In the genomic region with DNA sequence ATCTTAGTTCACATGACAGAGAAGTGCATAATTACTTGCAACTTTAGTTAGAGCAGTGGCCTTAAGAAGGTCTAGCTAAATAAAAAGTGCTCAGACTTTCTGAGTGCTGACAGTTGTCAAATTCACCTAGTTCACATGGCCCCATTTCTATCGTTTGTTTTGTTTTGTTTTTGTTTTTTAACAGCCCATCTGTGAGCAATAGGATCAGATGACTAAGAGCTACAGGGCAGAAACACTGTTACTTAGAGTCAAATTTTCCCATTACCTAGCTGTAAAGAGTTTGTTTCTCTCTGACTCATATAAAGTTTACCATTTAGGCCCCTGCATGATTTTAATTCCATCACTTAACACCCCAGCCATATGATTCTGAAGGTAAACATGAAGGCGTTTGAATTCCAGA, we compare ENCODE assay signal across 14 cellular contexts. TPM values are rescaled to one million over a fixed set of nuclear protein-coding genes. Genes with fewer than 3 reads are reported as not detected.
DNase-seq lines count a peak whose midpoint lies in the region; ATAC-seq, FAIRE-seq and TF ChIP-seq lines count a peak whose summit lies in the region.
"Had no signal": no experiment of that assay in that cellular context is flagged by ENCODE, and none has a peak within 500 bp of the region (broad histone marks: within the 10 kb centered on the region; RNA-seq: fewer than 3 reads in every experiment).

No MANE protein-coding gene starts in this region.

- no peak overlapping the region for H3K4me3 ChIP-seq in heart left ventricle
- no peak overlapping the region for H3K4me3 ChIP-seq in astrocyte (ENCODE audit: insufficient read depth, low read depth, low read length)
- H3K4me3 ChIP-seq in uterus: no peak overlapping the region

- H3K4me2 ChIP-seq in astrocyte (ENCODE audit: low read length): peak overlapping the region; percentile 24

- peaks cover 59% of the 10 kb centered on the region for H3K4me1 Mint-ChIP-seq in astrocyte (ENCODE audit: low read depth, unreplicated experiment)
- no peaks in the 10 kb centered on the region for H3K4me1 Mint-ChIP-seq in naive thymus-derived CD8-positive, alpha-beta T cell
- no peaks in the 10 kb centered on the region for H3K4me1 Mint-ChIP-seq in activated naive CD4-positive, alpha-beta T cell treated with anti-CD3 and anti-CD28 coated beads, Interleukin-2, amount 10 ng/mL, durations not matched to agents 7 days and 5 days
- H3K4me1 Mint-ChIP-seq: activated CD4-positive, alpha-beta T cell treated with anti-CD3 and anti-CD28 coated beads, Interleukin-2, amount 10 ng/mL, durations not matched to agents 7 days and 5 days had no signal

- H3K27me3 Mint-ChIP-seq in astrocyte (ENCODE audit: low read depth, unreplicated experiment): no peaks in the 10 kb centered on the region
- peaks cover 7 to 66% (median 21%) of the 10 kb centered on the region in 5 donors for H3K27me3 Mint-ChIP-seq in naive thymus-derived CD8-positive, alpha-beta T cell
- peaks cover 8% of the 10 kb centered on the region for H3K27me3 Mint-ChIP-seq in activated naive CD4-positive, alpha-beta T cell treated with anti-CD3 and anti-CD28 coated beads, Interleukin-2, amount 10 ng/mL, durations not matched to agents 7 days and 5 days

- intact Hi-C loops in heart left ventricle (cut with DNase I) (no loop called here), Right ventricle myocardium superior (cut with DNase I) (no loop called here), uterus (cut with DNase I; ENCODE audit: low total_unique reads) (no loop called here)

- WGBS in heart left ventricle, 4 donors: 48 to 55% (median 50%) methylated on average over 2 of the region's 2 CpGs

- H3K27me3 ChIP-seq in heart left ventricle (no peaks in the 10 kb centered on the region), astrocyte (ENCODE audit: insufficient read depth, low read length) (no peaks in the 10 kb centered on the region), uterus (no peaks in the 10 kb centered on the region)

- peak overlapping the region; percentile 75 for H3K27ac Mint-ChIP-seq in astrocyte (ENCODE audit: unreplicated experiment)
- H3K27ac Mint-ChIP-seq in naive thymus-derived CD8-positive, alpha-beta T cell: no peak overlapping the region
- H3K27ac Mint-ChIP-seq in activated naive CD4-positive, alpha-beta T cell treated with anti-CD3 and anti-CD28 coated beads, Interleukin-2, amount 10 ng/mL, durations not matched to agents 7 days and 5 days: no peak overlapping the region
- H3K27ac Mint-ChIP-seq: activated CD4-positive, alpha-beta T cell treated with anti-CD3 and anti-CD28 coated beads, Interleukin-2, amount 10 ng/mL, durations not matched to agents 7 days and 5 days; activated naive CD4-positive, alpha-beta T cell treated with anti-CD3 and anti-CD28 coated beads for 36 hours; nephron progenitor cell had no signal

- no peak for DNase-seq in heart left ventricle
- DNase-seq in Right ventricle myocardium superior: no peak
- DNase-seq in astrocyte (ENCODE audit: low read depth): peak; percentile 62
- peak; percentile 13 for DNase-seq in kidney glomerular epithelial cell (lab: John Stamatoyannopoulos, UW)
- DNase-seq in uterus: no peak
- DNase-seq in naive thymus-derived CD8-positive, alpha-beta T cell: no peak
- no peak for DNase-seq in frontal cortex (ENCODE audit: low spot score in 2 of 2)
- no peak for DNase-seq in activated naive CD4-positive, alpha-beta T cell treated with anti-CD3 and anti-CD28 coated beads, Interleukin-2, amount 10 ng/mL, durations not matched to agents 7 days and 5 days
- DNase-seq: activated CD4-positive, alpha-beta T cell treated with anti-CD3 and anti-CD28 coated beads, Interleukin-2, amount 10 ng/mL, durations not matched to agents 7 days and 5 days; activated naive CD4-positive, alpha-beta T cell treated with anti-CD3 and anti-CD28 coated beads for 36 hours; effector memory CD4-positive, alpha-beta T cell; NCI-H1092 treated with DMSO at 0.1 percent for 48 hours; NCI-H774; nephron progenitor cell had no signal

- POLR2A ChIA-PET in naive thymus-derived CD8-positive, alpha-beta T cell (lab: Charles Lee): no interaction called here

- peak overlapping the region; percentile 50 for H3K9ac ChIP-seq in astrocyte (ENCODE audit: low read length)

- ATAC-seq in heart left ventricle (no peak), Right ventricle myocardium superior (ENCODE audit: poor library complexity) (no peak)
- no peak for ATAC-seq in naive thymus-derived CD8-positive, alpha-beta T cell

- H3K27ac ChIP-seq in heart left ventricle: peak overlapping the region in 7 of 12 donors; percentile 5 to 74 (median 50)
- H3K27ac ChIP-seq in astrocyte (ENCODE audit: low read depth, low read length): peak overlapping the region; percentile 77
- H3K27ac ChIP-seq in uterus: peak overlapping the region; percentile 7 to 28

- no peak for TF ChIP-seq CTCF in heart left ventricle (IDR thresholded peaks at IDR 0.05)
- TF ChIP-seq CTCF in astrocyte (IDR thresholded peaks at IDR 0.05; ENCODE audit: insufficient read depth, low read depth, low read length): no peak
- no peak for TF ChIP-seq CTCF in uterus (IDR thresholded peaks at IDR 0.05)

- H3K4me1 ChIP-seq in heart left ventricle (peaks cover 12 to 98% (median 83%) of the 10 kb centered on the region in 12 donors), astrocyte (ENCODE audit: insufficient read depth, low read length) (peaks cover 35% of the 10 kb centered on the region), uterus (no peaks in the 10 kb centered on the region)

- no peak for FAIRE-seq in astrocyte (lab: Jason Lieb, UNC)
- FAIRE-seq in frontal cortex (lab: Jason Lieb, UNC): no peak

- peaks cover 0 to 85% (median 9%) of the 10 kb centered on the region in 9 donors for H3K36me3 ChIP-seq in heart left ventricle
- peaks cover 38% of the 10 kb centered on the region for H3K36me3 ChIP-seq in astrocyte (ENCODE audit: insufficient read depth, low read length)
- H3K36me3 ChIP-seq in uterus: no peaks in the 10 kb centered on the region

- no peaks in the 10 kb centered on the region for H3K9me3 Mint-ChIP-seq in astrocyte (ENCODE audit: unreplicated experiment)
- peaks cover 0 to 9% (median 3%) of the 10 kb centered on the region in 9 donors for H3K9me3 Mint-ChIP-seq in naive thymus-derived CD8-positive, alpha-beta T cell
- no peaks in the 10 kb centered on the region for H3K9me3 Mint-ChIP-seq in activated naive CD4-positive, alpha-beta T cell treated with anti-CD3 and anti-CD28 coated beads, Interleukin-2, amount 10 ng/mL, durations not matched to agents 7 days and 5 days
- H3K9me3 Mint-ChIP-seq: activated CD4-positive, alpha-beta T cell treated with anti-CD3 and anti-CD28 coated beads, Interleukin-2, amount 10 ng/mL, durations not matched to agents 7 days and 5 days had no signal

- TF ChIP-seq POLR2A in heart left ventricle (IDR thresholded peaks at IDR 0.05) (no peak), uterus (IDR thresholded peaks at IDR 0.05) (no peak)

- CTCF ChIA-PET in activated naive CD4-positive, alpha-beta T cell treated with anti-CD3 and anti-CD28 coated beads, Interleukin-2, amount 10 ng/mL, durations not matched to agents 7 days and 5 days (lab: Charles Lee): interaction anchor here (1.1 kb wide), 1 partner anchor 17 kb away, joined by 4 read pairs; no protein-coding TSS in a partner anchor

- no peak overlapping the region for H2AFZ ChIP-seq in astrocyte (ENCODE audit: low read depth, low read length)

- peaks cover 96% of the 10 kb centered on the region for H3K79me2 ChIP-seq in astrocyte (ENCODE audit: insufficient read depth, low read length)

- peaks cover 31% of the 10 kb centered on the region for H3K36me3 Mint-ChIP-seq in astrocyte (ENCODE audit: low read depth, unreplicated experiment)
- H3K36me3 Mint-ChIP-seq in naive thymus-derived CD8-positive, alpha-beta T cell: peaks cover 0 to 6% (median 2%) of the 10 kb centered on the region in 3 donors
- no peaks in the 10 kb centered on the region for H3K36me3 Mint-ChIP-seq in activated naive CD4-positive, alpha-beta T cell treated with anti-CD3 and anti-CD28 coated beads, Interleukin-2, amount 10 ng/mL, durations not matched to agents 7 days and 5 days

- no peaks in the 10 kb centered on the region for H3K9me3 ChIP-seq in heart left ventricle
- H3K9me3 ChIP-seq in astrocyte (ENCODE audit: insufficient read depth, low read depth, low read length): no peaks in the 10 kb centered on the region
- H3K9me3 ChIP-seq in uterus: no peaks in the 10 kb centered on the region

- peaks cover 49% of the 10 kb centered on the region for H4K20me1 ChIP-seq in astrocyte (ENCODE audit: insufficient read depth, low read length)

- no peak overlapping the region for H3K4me3 Mint-ChIP-seq in astrocyte (ENCODE audit: unreplicated experiment)
- H3K4me3 Mint-ChIP-seq in naive thymus-derived CD8-positive, alpha-beta T cell: no peak overlapping the region
- no peak overlapping the region for H3K4me3 Mint-ChIP-seq in activated naive CD4-positive, alpha-beta T cell treated with anti-CD3 and anti-CD28 coated beads, Interleukin-2, amount 10 ng/mL, durations not matched to agents 7 days and 5 days
- H3K4me3 Mint-ChIP-seq: activated CD4-positive, alpha-beta T cell treated with anti-CD3 and anti-CD28 coated beads, Interleukin-2, amount 10 ng/mL, durations not matched to agents 7 days and 5 days; activated naive CD4-positive, alpha-beta T cell treated with anti-CD3 and anti-CD28 coated beads for 36 hours; nephron progenitor cell had no signal

RNA-seq across cellular contexts. Expression of gene CAV1, which starts 18.8 kb away (rescaled TPM):
- 100 to 1,000 TPM; 216 to 408 (median 281) TPM for total RNA-seq in heart left ventricle
- polyA plus RNA-seq in heart left ventricle: 100 to 1,000 TPM; 125 to 297 TPM
- 300 TPM for total RNA-seq in Right ventricle myocardium superior
- 384 and 472 TPM in 2 replicates for total RNA-seq in astrocyte
- 100 to 1,000 TPM; 183 to 351 (median 300) TPM for total RNA-seq in uterus
- total RNA-seq in naive thymus-derived CD8-positive, alpha-beta T cell: not detected
- not detected for polyA plus RNA-seq in naive thymus-derived CD8-positive, alpha-beta T cell
- 17.5 TPM for total RNA-seq in frontal cortex
- total RNA-seq: activated CD4-positive, alpha-beta T cell treated with anti-CD3 and anti-CD28 coated beads, Interleukin-2, amount 10 ng/mL, durations not matched to agents 7 days and 5 days had no signal

RNA-seq across cellular contexts. Expression of gene CAV2, which starts 44.1 kb away (rescaled TPM):
- total RNA-seq in heart left ventricle (100 to 1,000 TPM; 189 to 345 (median 237) TPM), Right ventricle myocardium superior (183 TPM), astrocyte (152 and 161 TPM in 2 replicates), uterus (100 to 1,000 TPM in 1 of 4 donors, 10 to 100 TPM in 3; 33.3 to 105 (median 86.0) TPM), frontal cortex (25.7 TPM)
- polyA plus RNA-seq in heart left ventricle: 100 to 1,000 TPM in 1 of 2 donors, 10 to 100 TPM in 1; 66.3 to 236 TPM
- not detected for total RNA-seq in naive thymus-derived CD8-positive, alpha-beta T cell
- polyA plus RNA-seq in naive thymus-derived CD8-positive, alpha-beta T cell: not detected
- total RNA-seq: activated CD4-positive, alpha-beta T cell treated with anti-CD3 and anti-CD28 coated beads, Interleukin-2, amount 10 ng/mL, durations not matched to agents 7 days and 5 days; activated naive CD4-positive, alpha-beta T cell treated with anti-CD3 and anti-CD28 coated beads for 36 hours had no signal

Comparison
In these comparisons a context has a peak if more than half of its experiments do, and no peak if none do; other contexts are left out.
1. DNase-seq: peak in astrocyte (single experiment) and kidney glomerular epithelial cell (single experiment); none in heart left ventricle (0 of 5), Right ventricle myocardium superior (single experiment), uterus (0 of 2), naive thymus-derived CD8-positive, alpha-beta T cell (0 of 10), frontal cortex (0 of 2) and activated naive CD4-positive, alpha-beta T cell treated with anti-CD3 and anti-CD28 coated beads, Interleukin-2, amount 10 ng/mL, durations not matched to agents 7 days and 5 days (single experiment).
2. H3K27ac ChIP-seq: peak in every context shown above with its lines; median percentile 77 in astrocyte; 50 in heart left ventricle; 18 in uterus.
3. RNA of gene CAV1, which starts 18.8 kb away (total RNA-seq): 384 to 472 TPM in astrocyte, 183 to 351 TPM in uterus, 300 TPM in Right ventricle myocardium superior (single experiment), 216 to 408 TPM in heart left ventricle and 17.5 TPM in frontal cortex (single experiment); not detected in naive thymus-derived CD8-positive, alpha-beta T cell; every median in the first group is over 10 times any median in the second.
4. RNA of gene CAV2, which starts 44.1 kb away (total RNA-seq): 189 to 345 TPM in heart left ventricle, 183 TPM in Right ventricle myocardium superior (single experiment), 152 to 161 TPM in astrocyte, 33.3 to 105 TPM in uterus and 25.7 TPM in frontal cortex (single experiment); not detected in naive thymus-derived CD8-positive, alpha-beta T cell; every median in the first group is over 10 times any median in the second.